ENCODE assay signal across 17 cellular contexts in genomic region chr16:81384006-81384405, GRCh38.
DNase-seq lines count a peak whose midpoint lies in the region; ATAC-seq and TF ChIP-seq lines count a peak whose summit lies in the region.
"Had no signal": no experiment of that assay in that cellular context is flagged by ENCODE, and none has a peak within 500 bp of the region (broad histone marks: within the 10 kb centered on the region; RNA-seq: fewer than 3 reads in every experiment).

No MANE protein-coding gene starts in this region.

- ATAC-seq in right cardiac atrium = peak; percentile 55 to 80
- no peak for ATAC-seq in Right ventricle myocardium superior (ENCODE audit: poor library complexity)
- no peak for ATAC-seq in HG03442 (IDR thresholded peaks at IDR 0.05; ENCODE audit: unreplicated experiment)
- ATAC-seq in HG03439 (IDR thresholded peaks at IDR 0.05; ENCODE audit: unreplicated experiment) = no peak
- ATAC-seq: activated CD8-positive, alpha-beta T cell treated with anti-CD3 and anti-CD28 coated beads for 36 hours; activated T-helper 17 cell treated with anti-CD3 and anti-CD28 coated beads, Interleukin-2, amount 50 U/mL, for 72 hours; Panc1 had no signal

- no peak overlapping the region for H2BK15ac ChIP-seq in neuronal stem cell (ENCODE audit: low read length)

- H4K91ac ChIP-seq in neuronal stem cell (ENCODE audit: low read depth, low read length, poor library complexity) = no peak overlapping the region

- H3K4ac ChIP-seq in neuronal stem cell (ENCODE audit: low read length) = no peak overlapping the region

- no peak overlapping the region for H2AK5ac ChIP-seq in neuronal stem cell (ENCODE audit: low read depth, low read length)

- H3K27ac ChIP-seq in right cardiac atrium (ENCODE audit: low read length) = no peak overlapping the region
- no peak overlapping the region for H3K27ac ChIP-seq in neuronal stem cell (replicated peaks; ENCODE audit: low read length)
- H3K27ac ChIP-seq in vagina = peak overlapping the region; percentile 48
- H3K27ac ChIP-seq: KMS-11 had no signal

- no peaks in the 10 kb centered on the region for H3K9me3 ChIP-seq in right cardiac atrium (ENCODE audit: control insufficient read depth, low read length)
- H3K9me3 ChIP-seq in neuronal stem cell (replicated peaks in 1 of 2; ENCODE audit: control insufficient read depth in 2 of 2, insufficient read depth in 1 of 2, low read depth in 1 of 2, low read length in 2 of 2) = no peaks in the 10 kb centered on the region
- no peaks in the 10 kb centered on the region for H3K9me3 ChIP-seq in vagina
- H3K9me3 ChIP-seq: Caco-2 had no signal

- no peak overlapping the region for H3K18ac ChIP-seq in neuronal stem cell (ENCODE audit: low read length)

- peaks cover 2% of the 10 kb centered on the region for H3K79me1 ChIP-seq in neuronal stem cell (ENCODE audit: low read depth, low read length)

- TF ChIP-seq CTCF in vagina (IDR thresholded peaks at IDR 0.05) = no peak

- H3K27me3 ChIP-seq in right cardiac atrium (ENCODE audit: control insufficient read depth, insufficient read depth) (no peaks in the 10 kb centered on the region), neuronal stem cell (ENCODE audit: control insufficient read depth in 3 of 3, insufficient read depth in 3 of 3, low read depth in 1 of 3, low read length in 3 of 3) (no peaks in the 10 kb centered on the region), vagina (no peaks in the 10 kb centered on the region)

- TF ChIP-seq POLR2A in vagina (IDR thresholded peaks at IDR 0.05) = no peak

- H3K9ac ChIP-seq in neuronal stem cell (ENCODE audit: low read depth, low read length, poor library complexity) = no peak overlapping the region
- H3K9ac ChIP-seq: KMS-11 had no signal

- no peak overlapping the region for H3K23ac ChIP-seq in neuronal stem cell (ENCODE audit: low read depth, low read length, poor library complexity)

- H3K4me3 ChIP-seq in right cardiac atrium (ENCODE audit: low read length) (no peak overlapping the region), neuronal stem cell (ENCODE audit: low read length in 2 of 2) (no peak overlapping the region), vagina (no peak overlapping the region)

- H2BK5ac ChIP-seq in neuronal stem cell (ENCODE audit: low read length) = no peak overlapping the region

- H2AFZ ChIP-seq in neuronal stem cell (ENCODE audit: low read length) = no peak overlapping the region

- DNase-seq in right cardiac atrium (no peak), Right ventricle myocardium superior (no peak), fibroblast of peridontal ligament (ENCODE audit: extremely low read depth) (peak; percentile 18), neuronal stem cell (ENCODE audit: low spot score) (peak; percentile 39), vagina (ENCODE audit: extremely low spot score in 2 of 2) (no peak), posterior cingulate gyrus (no peak)
- DNase-seq: activated CD8-positive, alpha-beta T cell treated with anti-CD3 and anti-CD28 coated beads for 36 hours; Caco-2; islet precursor cell; NCI-H1436 treated with DMSO at 0.1 percent for 48 hours; NCI-H524; retina had no signal

- H3K36me3 ChIP-seq in neuronal stem cell (replicated peaks in 1 of 2; ENCODE audit: control insufficient read depth in 2 of 2, insufficient read depth in 2 of 2, low read length in 2 of 2) (peaks cover 2 to 15% of the 10 kb centered on the region in 2 donors), vagina (peaks cover 0 to 5% of the 10 kb centered on the region in 2 donors)

- H3K14ac ChIP-seq in neuronal stem cell (ENCODE audit: low read length) = no peak overlapping the region

- H2BK12ac ChIP-seq in neuronal stem cell (ENCODE audit: low read length) = no peak overlapping the region

- no peak overlapping the region for H3K4me2 ChIP-seq in neuronal stem cell (ENCODE audit: insufficient read depth, low read length, poor library complexity, severe bottlenecking)
- H3K4me2 ChIP-seq: KMS-11 had no signal

- intact Hi-C loops in right cardiac atrium (cut with DNase I) = no loop called here
- intact Hi-C loops in Right ventricle myocardium superior (cut with DNase I) = no loop called here
- intact Hi-C loops in vagina (cut with DNase I) = no loop called here
- intact Hi-C loops in posterior cingulate gyrus (cut with DNase I) = no loop called here

- H3K4me1 ChIP-seq in right cardiac atrium (ENCODE audit: control insufficient read depth, insufficient read depth, low read length) (peaks cover 2% of the 10 kb centered on the region), neuronal stem cell (ENCODE audit: control insufficient read depth in 2 of 2, insufficient read depth in 1 of 2, low read depth in 1 of 2, low read length in 2 of 2) (peaks cover 12 to 20% of the 10 kb centered on the region in 2 donors), vagina (peaks cover 22% of the 10 kb centered on the region)
- H3K4me1 ChIP-seq: Caco-2 had no signal

- no peak overlapping the region for H2BK120ac ChIP-seq in neuronal stem cell (ENCODE audit: low read depth, low read length)

- no peak overlapping the region for H4K8ac ChIP-seq in neuronal stem cell (ENCODE audit: low read depth, low read length)

Comparison
In these comparisons a context has a peak if more than half of its experiments do, and no peak if none do; other contexts are left out.
1. ATAC-seq: peak in right cardiac atrium (2 of 2); none in Right ventricle myocardium superior (single experiment), HG03442 (single experiment) and HG03439 (single experiment).
2. DNase-seq: peak in fibroblast of peridontal ligament (single experiment) and neuronal stem cell (single experiment); none in right cardiac atrium (0 of 3), Right ventricle myocardium superior (single experiment), vagina (0 of 2) and posterior cingulate gyrus (0 of 10).